In genomic region chr16:23020084-23020483, GRCh38 we compare ENCODE assay signal across 25 cellular contexts.
DNase-seq lines count a peak whose midpoint lies in the region; ATAC-seq, FAIRE-seq and TF ChIP-seq lines count a peak whose summit lies in the region.
"Had no signal": no experiment of that assay in that cellular context is flagged by ENCODE, and none has a peak within 500 bp of the region (broad histone marks: within the 10 kb centered on the region; RNA-seq: fewer than 3 reads in every experiment).

No MANE protein-coding gene starts in this region.

- TF ChIP-seq CTCF in HepG2 (CRISPR knock-in tag; IDR thresholded peaks at IDR 0.05) (no peak), right lobe of liver (IDR thresholded peaks at IDR 0.05) (no peak), IMR-90 (conservative IDR thresholded peaks at IDR 0.05; ENCODE audit: low read depth, low read length) (no peak), testis (IDR thresholded peaks at IDR 0.05) (no peak)

- no peak overlapping the region for H2BK15ac ChIP-seq in IMR-90 (ENCODE audit: low read depth, low read length)

- H3K4me3 Mint-ChIP-seq in activated T-cell treated with anti-CD3 and anti-CD28 coated beads, Interleukin-2, amount 50 U/mL, for 24 hours = no peak overlapping the region
- H3K4me3 Mint-ChIP-seq: HFFc6, T-helper 17 cell had no signal

- H2AK9ac ChIP-seq in IMR-90 (replicated peaks; ENCODE audit: low read depth, low read length, poor library complexity) = no peak overlapping the region

- in situ Hi-C loops in HepG2 (cut with HindIII; ENCODE audit: extremely low pct_ligation_motif_present, low pct_unique_long_range_greater_than_20kb) = no loop called here
- in situ Hi-C loops in IMR-90 (cut with MboI; ENCODE audit: low sequenced_read_pairs) = no loop called here

- H3K36me3 Mint-ChIP-seq in activated T-cell treated with anti-CD3 and anti-CD28 coated beads, Interleukin-2, amount 50 U/mL, for 24 hours (ENCODE audit: low read depth) = no peaks in the 10 kb centered on the region
- H3K36me3 Mint-ChIP-seq: CD4-positive, CD25-positive, alpha-beta regulatory T cell had no signal

- intact Hi-C loops in HepG2 (cut with micrococcal nuclease; ENCODE audit: unreplicated experiment) (no loop called here), right lobe of liver (cut with DNase I) (no loop called here), IMR-90 (cut with micrococcal nuclease) (no loop called here), testis (cut with DNase I; ENCODE audit: low total_unique reads) (no loop called here)

- no peak overlapping the region for H3K18ac ChIP-seq in IMR-90 (ENCODE audit: low read depth, low read length)

- H3K4me1 Mint-ChIP-seq in activated T-cell treated with anti-CD3 and anti-CD28 coated beads, Interleukin-2, amount 50 U/mL, for 24 hours (ENCODE audit: low read depth) = no peaks in the 10 kb centered on the region
- H3K4me1 Mint-ChIP-seq: CD4-positive, CD25-positive, alpha-beta regulatory T cell; T-helper 17 cell had no signal

- dilution Hi-C loops in IMR-90 (cut with HindIII; ENCODE audit: low sequenced_read_pairs, unreplicated experiment) = no loop called here

- TF ChIP-seq EP300 in HepG2 (IDR thresholded peaks at IDR 0.05; ENCODE audit: low read depth in 2 of 2, low read length in 2 of 2) (no peak), HepG2 (CRISPR knock-in tag; IDR thresholded peaks at IDR 0.05; ENCODE audit: borderline replicate concordance) (no peak)

- BruUV-seq in HepG2 (replicated peaks; lab: Mats Ljungman, UMichigan) (no TSS peak), IMR-90 (replicated peaks; lab: Mats Ljungman, UMichigan) (no TSS peak)

- no peak overlapping the region for H4K8ac ChIP-seq in IMR-90 (ENCODE audit: low read depth in 2 of 2, low read length in 2 of 2)

- H3K14ac ChIP-seq in IMR-90 (replicated peaks; ENCODE audit: low read depth, low read length) = no peak overlapping the region

- H2BK120ac ChIP-seq in IMR-90 (ENCODE audit: low read depth, low read length) = no peak overlapping the region

- no peak overlapping the region for H2BK5ac ChIP-seq in IMR-90 (ENCODE audit: low read depth, low read length, poor library complexity, severe bottlenecking)

- DNase-seq in HepG2 (ENCODE audit: low spot score) (no peak), right lobe of liver (no peak), IMR-90 (no peak), SJCRH30 (peak; percentile 4 to 34), testis (peak; percentile 45), NCI-H2107 treated with DMSO at 0.1 percent for 48 hours (lab: John Stamatoyannopoulos, UW; ENCODE audit: unreplicated experiment) (no peak)
- no peak for DNase-seq in activated T-cell treated with anti-CD3 and anti-CD28 coated beads, Interleukin-2, amount 50 U/mL, for 24 hours
- DNase-seq: CD4-positive, CD25-positive, alpha-beta regulatory T cell; COR-L47; GDM1; H7; HFFc6; KBM-7; NCI-H1105 treated with DMSO at 0.1 percent for 48 hours; NCI-H187; NCI-H2107; NCI-H524 treated with DMSO at 0.1 percent for 48 hours; OCI-M1; Right ventricle myocardium superior; SW 1271; T-helper 17 cell had no signal

- TF ChIP-seq RAD21 in HepG2 (CRISPR knock-in tag; IDR thresholded peaks at IDR 0.05) (no peak), IMR-90 (IDR thresholded peaks at IDR 0.05; ENCODE audit: low read length) (no peak)

- no peak overlapping the region for H3K4me2 ChIP-seq in HepG2 (ENCODE audit: low read depth, low read length)
- no peak overlapping the region for H3K4me2 ChIP-seq in IMR-90 (ENCODE audit: low read depth, low read length)

- H4K5ac ChIP-seq in IMR-90 (ENCODE audit: low read depth, low read length) = no peak overlapping the region

- H3K56ac ChIP-seq in IMR-90 (ENCODE audit: extremely low read depth, insufficient read depth, low read length) = no peak overlapping the region

- H3K27me3 ChIP-seq in HepG2 (ENCODE audit: control insufficient read depth in 1 of 2, insufficient read depth in 2 of 2, low read length in 2 of 2) (peaks cover 0 to 8% of the 10 kb centered on the region in 2 experiments; a peak in 2 of 5 replicates), right lobe of liver (no peaks in the 10 kb centered on the region), IMR-90 (ENCODE audit: control insufficient read depth, insufficient read depth, low read length) (no peaks in the 10 kb centered on the region), SJCRH30 (no peaks in the 10 kb centered on the region), testis (no peaks in the 10 kb centered on the region)

- 44% methylated on average over 3 of the region's 3 CpGs for WGBS in HepG2 (ENCODE audit: low lambda C conversion rate)
- WGBS in right lobe of liver (ENCODE audit: insufficient coverage, low coverage, low lambda C conversion rate, missing lambda C conversion rate) = 72% methylated on average over 3 of the region's 3 CpGs
- 80% methylated on average over 1 of the region's 3 CpGs; no CpG with 5 or more reads in 1 of the 2 experiments for WGBS in IMR-90 (ENCODE audit: extremely low coverage in 2 of 2, insufficient read length in 1 of 2), 2 experiments
- 60 to 74% methylated on average over 3 of the region's 3 CpGs for WGBS in testis, 2 donors

- TF ChIP-seq POLR2A in HepG2 (IDR thresholded peaks at IDR 0.05; ENCODE audit: insufficient read depth in 1 of 2, low read depth in 2 of 2, low read length in 2 of 2) (no peak), right lobe of liver (IDR thresholded peaks at IDR 0.05) (no peak), IMR-90 (IDR thresholded peaks at IDR 0.05; ENCODE audit: low read depth, low read length) (no peak), testis (IDR thresholded peaks at IDR 0.05) (no peak)

- H3K79me2 ChIP-seq in HepG2 (ENCODE audit: insufficient read depth, low read length) = no peaks in the 10 kb centered on the region

- H3K27ac Mint-ChIP-seq in activated T-cell treated with anti-CD3 and anti-CD28 coated beads, Interleukin-2, amount 50 U/mL, for 24 hours = no peak overlapping the region
- H3K27ac Mint-ChIP-seq: CD4-positive, CD25-positive, alpha-beta regulatory T cell; HFFc6; T-helper 17 cell had no signal

- ATAC-seq in HepG2 (no peak), right lobe of liver (no peak), IMR-90 (ENCODE audit: low read depth) (no peak), GM21367 (IDR thresholded peaks at IDR 0.05; ENCODE audit: unreplicated experiment) (no peak)
- ATAC-seq: T-helper 17 cell had no signal

- POLR2A ChIA-PET in HepG2 (lab: Yijun Ruan, JAX) (no interaction called here), IMR-90 (lab: Charles Lee; ENCODE audit: unreplicated experiment) (no interaction called here)

- no peak overlapping the region for H4K91ac ChIP-seq in IMR-90 (ENCODE audit: insufficient read depth, low read depth, low read length)

- no peaks in the 10 kb centered on the region for H3K9me3 Mint-ChIP-seq in activated T-cell treated with anti-CD3 and anti-CD28 coated beads, Interleukin-2, amount 50 U/mL, for 24 hours
- H3K9me3 Mint-ChIP-seq: CD4-positive, CD25-positive, alpha-beta regulatory T cell; HFFc6 had no signal

- no peak overlapping the region for H3K4ac ChIP-seq in IMR-90 (ENCODE audit: low read depth, low read length)

- H3K9ac ChIP-seq in HepG2 (ENCODE audit: insufficient read depth, low read depth, low read length) = no peak overlapping the region
- H3K9ac ChIP-seq in IMR-90 (ENCODE audit: low read depth, low read length) = no peak overlapping the region

- H3K36me3 ChIP-seq in HepG2 (replicated peaks in 1 of 2; ENCODE audit: control insufficient read depth in 1 of 2, insufficient read depth in 2 of 2, low read length in 2 of 2) (no peaks in the 10 kb centered on the region), right lobe of liver (no peaks in the 10 kb centered on the region), IMR-90 (ENCODE audit: control insufficient read depth, insufficient read depth, low read length) (no peaks in the 10 kb centered on the region), SJCRH30 (no peaks in the 10 kb centered on the region), testis (ENCODE audit: low read depth, missing control alignments) (no peaks in the 10 kb centered on the region)

- H3K4me3 ChIP-seq in HepG2 (replicated peaks in 1 of 3; ENCODE audit: insufficient read depth in 1 of 3, low read depth in 2 of 3, low read length in 3 of 3) (no peak overlapping the region), right lobe of liver (no peak overlapping the region), IMR-90 (ENCODE audit: insufficient read depth, low read depth, low read length) (no peak overlapping the region), SJCRH30 (peak overlapping the region; percentile 31), testis (peak overlapping the region in 1 of 2 donors; percentile 57)
- H3K4me3 ChIP-seq: SK-N-MC had no signal

- H4K20me1 ChIP-seq in HepG2 (ENCODE audit: insufficient read depth, low read length) (no peaks in the 10 kb centered on the region), IMR-90 (ENCODE audit: insufficient read depth, low read length) (no peaks in the 10 kb centered on the region)

- H3K27ac ChIP-seq in HepG2 (ENCODE audit: extremely low read length, insufficient read depth, low read length) (no peak overlapping the region), right lobe of liver (no peak overlapping the region), IMR-90 (ENCODE audit: insufficient read depth, low read length) (no peak overlapping the region), SJCRH30 (no peak overlapping the region), testis (no peak overlapping the region)
- H3K27ac ChIP-seq: SK-N-MC had no signal

- H2AFZ ChIP-seq in HepG2 (ENCODE audit: low read length) (no peak overlapping the region), IMR-90 (replicated peaks; ENCODE audit: low read length, poor library complexity) (no peak overlapping the region)

- peaks cover 37% of the 10 kb centered on the region for H3K27me3 Mint-ChIP-seq in activated T-cell treated with anti-CD3 and anti-CD28 coated beads, Interleukin-2, amount 50 U/mL, for 24 hours

- H3K9me1 ChIP-seq in IMR-90 (ENCODE audit: insufficient read depth, low read length) = no peaks in the 10 kb centered on the region

- H3K4me1 ChIP-seq in HepG2 (ENCODE audit: insufficient read depth, low read length) (0 out of 2 replicates have a peak, but pooled peaks cover 6% of the 10 kb centered on the region), right lobe of liver (no peaks in the 10 kb centered on the region), IMR-90 (ENCODE audit: control insufficient read depth, insufficient read depth, low read length) (no peaks in the 10 kb centered on the region), SJCRH30 (no peaks in the 10 kb centered on the region), testis (no peaks in the 10 kb centered on the region)

- no peaks in the 10 kb centered on the region for H3K79me1 ChIP-seq in IMR-90 (ENCODE audit: low read depth in 1 of 2, low read length in 2 of 2)

- H3K9me3 ChIP-seq in HepG2 (ENCODE audit: low read length) (no peaks in the 10 kb centered on the region), right lobe of liver (no peaks in the 10 kb centered on the region), IMR-90 (ENCODE audit: control insufficient read depth, insufficient read depth, low read length) (no peaks in the 10 kb centered on the region), SJCRH30 (replicated peaks) (no peaks in the 10 kb centered on the region), testis (no peaks in the 10 kb centered on the region)

- no peak overlapping the region for H2BK20ac ChIP-seq in IMR-90 (ENCODE audit: low read depth, low read length)

- no peak overlapping the region for H2AK5ac ChIP-seq in IMR-90 (ENCODE audit: low read depth, low read length)

- FAIRE-seq in HepG2 (lab: Jason Lieb, UNC) = no peak
- FAIRE-seq: GM18507, RCC 7860 had no signal

- CTCF ChIA-PET in HepG2 (lab: Yijun Ruan, JAX; ENCODE audit: low intra/inter-chr PET ratio, low total read pairs) = no interaction called here
- CTCF ChIA-PET in IMR-90 (lab: Yijun Ruan, JAX) = no interaction called here

- H3K23ac ChIP-seq in IMR-90 (ENCODE audit: low read depth, low read length) = no peak overlapping the region

Comparison
In these comparisons a context has a peak if more than half of its experiments do, and no peak if none do; other contexts are left out.
1. DNase-seq: peak in SJCRH30 (2 of 2) and testis (single experiment); none in HepG2 (single experiment), right lobe of liver (0 of 3), IMR-90 (single experiment), activated T-cell treated with anti-CD3 and anti-CD28 coated beads, Interleukin-2, amount 50 U/mL, for 24 hours (single experiment) and NCI-H2107 treated with DMSO at 0.1 percent for 48 hours (single experiment).